ENCODE assay signal across 12 cellular contexts in genomic region chr12:13187399-13187798, GRCh38. TPM values are rescaled to one million over a fixed set of nuclear protein-coding genes. Genes with fewer than 3 reads are reported as not detected.
A peak's percentile ranks its signal among the peaks of the same experiment; 100 is the strongest.
DNase-seq lines count a peak whose midpoint lies in the region; ATAC-seq and TF ChIP-seq lines count a peak whose summit lies in the region.
"Had no signal": no experiment of that assay in that cellular context is flagged by ENCODE, and none has a peak within 500 bp of the region (broad histone marks: within the 10 kb centered on the region; RNA-seq: fewer than 3 reads in every experiment).

No MANE protein-coding gene starts in this region.

- peak overlapping the region; percentile 4 for H3K4me3 Mint-ChIP-seq in type B pancreatic cell
- H3K4me3 Mint-ChIP-seq: activated naive CD8-positive, alpha-beta T cell treated with anti-CD3 and anti-CD28 coated beads, Interleukin-2, amount 50 U/mL, for 24 hours; nephron progenitor cell had no signal

- H3K36me3 Mint-ChIP-seq in type B pancreatic cell, result no peaks in the 10 kb centered on the region

- no peak for ATAC-seq in HG02588 (IDR thresholded peaks at IDR 0.05; ENCODE audit: unreplicated experiment)
- ATAC-seq: activated naive CD8-positive, alpha-beta T cell treated with anti-CD3 and anti-CD28 coated beads, Interleukin-2, amount 50 U/mL, for 24 hours had no signal

- no peaks in the 10 kb centered on the region for H3K4me1 Mint-ChIP-seq in type B pancreatic cell (ENCODE audit: unreplicated experiment)
- H3K4me1 Mint-ChIP-seq: activated naive CD8-positive, alpha-beta T cell treated with anti-CD3 and anti-CD28 coated beads, Interleukin-2, amount 50 U/mL, for 24 hours had no signal

- DNase-seq in NCI-H2196 (lab: John Stamatoyannopoulos, UW; ENCODE audit: unreplicated experiment) (peak; percentile 5), NCI-H2196 treated with DMSO at 0.1 percent for 48 hours (lab: John Stamatoyannopoulos, UW; ENCODE audit: unreplicated experiment) (no peak), RPMI7951 (ENCODE audit: low read depth) (peak; percentile 74), fibroblast of the aortic adventitia (ENCODE audit: low read depth) (peak; percentile 92), type B pancreatic cell (ENCODE audit: extremely low spot score, unreplicated experiment) (no peak), GM19240 (ENCODE audit: insufficient read length, low spot score) (no peak)
- DNase-seq in activated naive CD4-positive, alpha-beta T cell treated with Interleukin-2 at 50 U/mL for 16 hours, result no peak
- DNase-seq: activated naive CD8-positive, alpha-beta T cell treated with anti-CD3 and anti-CD28 coated beads, Interleukin-2, amount 50 U/mL, for 24 hours; effector memory CD4-positive, alpha-beta T cell; NCI-H1694 treated with DMSO at 0.1 percent for 48 hours; nephron progenitor cell had no signal

- no peak overlapping the region for H3K4me3 ChIP-seq in fibroblast of the aortic adventitia (ENCODE audit: low read depth, low read length)

- TF ChIP-seq CTCF in fibroblast of the aortic adventitia (IDR thresholded peaks at IDR 0.05; ENCODE audit: insufficient read depth, low read length), result no peak
- TF ChIP-seq CTCF in type B pancreatic cell (conservative IDR thresholded peaks at IDR 0.05), result no peak

- H3K27ac Mint-ChIP-seq in type B pancreatic cell, result peak overlapping the region; percentile 93
- H3K27ac Mint-ChIP-seq: activated naive CD8-positive, alpha-beta T cell treated with anti-CD3 and anti-CD28 coated beads, Interleukin-2, amount 50 U/mL, for 24 hours; nephron progenitor cell had no signal

- no peaks in the 10 kb centered on the region for H3K27me3 Mint-ChIP-seq in type B pancreatic cell

- peaks cover 8% of the 10 kb centered on the region for H3K9me3 Mint-ChIP-seq in type B pancreatic cell
- H3K9me3 Mint-ChIP-seq: activated naive CD8-positive, alpha-beta T cell treated with anti-CD3 and anti-CD28 coated beads, Interleukin-2, amount 50 U/mL, for 24 hours; nephron progenitor cell had no signal

RNA-seq across cellular contexts. Expression of gene EMP1, which starts 9.1 kb away (rescaled TPM):
- total RNA-seq in RPMI7951 (2014; rRNA removed; shearing (Covaris generic)), result 71.3 and 120 TPM in 2 replicates
- total RNA-seq in fibroblast of the aortic adventitia (ENCODE audit: low replicate concordance) (19.1 and 244 TPM in 2 replicates), type B pancreatic cell (ENCODE audit: low replicate concordance) (340 and 2,561 TPM in 2 replicates)

Comparison
In these comparisons a context has a peak if more than half of its experiments do, and no peak if none do; other contexts are left out.
1. DNase-seq: peak in NCI-H2196 (single experiment), RPMI7951 (single experiment) and fibroblast of the aortic adventitia (single experiment); none in NCI-H2196 treated with DMSO at 0.1 percent for 48 hours (single experiment), type B pancreatic cell (single experiment), activated naive CD4-positive, alpha-beta T cell treated with Interleukin-2 at 50 U/mL for 16 hours (single experiment) and GM19240 (single experiment).